In the genomic region with DNA sequence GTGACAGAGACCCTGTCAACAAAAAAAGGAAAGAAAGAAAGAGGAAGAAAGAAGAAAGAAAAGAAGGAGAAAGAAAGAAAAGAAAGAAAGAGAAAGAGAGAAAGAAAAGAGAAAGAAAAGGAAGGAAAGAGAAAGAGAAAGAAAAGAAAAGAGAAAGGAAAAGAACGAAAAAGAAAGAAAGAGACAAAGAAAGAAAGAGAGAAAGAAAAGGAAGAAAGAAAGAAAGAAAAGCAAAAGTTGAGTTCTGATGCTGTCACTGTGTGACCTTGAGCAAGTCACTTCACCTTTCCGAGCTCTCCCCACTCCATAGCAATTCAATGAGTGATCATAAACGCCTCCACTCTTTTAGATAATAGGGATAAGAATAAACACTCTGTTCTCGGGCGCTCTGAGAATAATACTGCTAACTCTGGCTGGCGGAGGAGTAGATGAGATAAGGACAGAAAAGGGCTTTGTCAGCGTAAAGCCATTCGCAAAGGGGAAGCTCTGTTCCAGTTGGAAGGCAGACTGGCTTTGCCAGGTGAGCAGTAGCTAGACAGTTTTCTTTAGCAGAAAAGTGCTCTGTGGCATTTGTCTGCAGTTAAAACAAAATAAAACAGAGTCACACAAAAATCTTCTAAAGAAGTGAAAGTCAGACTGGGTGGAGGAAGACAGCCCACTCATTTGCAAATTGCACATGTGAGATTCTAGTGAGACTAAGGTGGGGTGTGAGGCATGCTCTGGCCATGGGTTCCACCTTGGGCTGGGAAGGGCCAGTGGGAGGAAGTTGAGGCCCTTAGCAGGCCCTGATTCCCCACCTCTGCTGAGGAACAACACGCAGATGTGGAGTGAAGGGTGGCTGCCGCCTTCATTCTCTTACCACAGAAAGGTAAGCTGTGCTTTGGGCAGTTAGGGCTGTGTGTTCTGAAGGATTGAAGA, we compare ENCODE assay signal across 1 cellular context.
A peak's percentile ranks its signal among the peaks of the same experiment; 100 is the strongest.
TF ChIP-seq lines count a peak whose summit lies in the region.

No MANE protein-coding gene starts in this region.

TF ChIP-seq in HepG2, 621 proteins besides CTCF, POLR2A, EP300 and RAD21 (continued from another document):
- TF ChIP-seq, protein P1, sequence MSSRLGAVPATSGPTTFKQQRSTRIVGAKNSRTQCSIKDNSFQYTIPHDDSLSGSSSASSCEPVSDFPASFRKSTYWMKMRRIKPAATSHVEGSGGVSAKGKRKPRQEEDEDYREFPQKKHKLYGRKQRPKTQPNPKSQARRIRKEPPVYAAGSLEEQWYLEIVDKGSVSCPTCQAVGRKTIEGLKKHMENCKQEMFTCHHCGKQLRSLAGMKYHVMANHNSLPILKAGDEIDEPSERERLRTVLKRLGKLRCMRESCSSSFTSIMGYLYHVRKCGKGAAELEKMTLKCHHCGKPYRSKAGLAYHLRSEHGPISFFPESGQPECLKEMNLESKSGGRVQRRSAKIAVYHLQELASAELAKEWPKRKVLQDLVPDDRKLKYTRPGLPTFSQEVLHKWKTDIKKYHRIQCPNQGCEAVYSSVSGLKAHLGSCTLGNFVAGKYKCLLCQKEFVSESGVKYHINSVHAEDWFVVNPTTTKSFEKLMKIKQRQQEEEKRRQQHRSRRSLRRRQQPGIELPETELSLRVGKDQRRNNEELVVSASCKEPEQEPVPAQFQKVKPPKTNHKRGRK (CRISPR knock-in tag; IDR thresholded peaks at IDR 0.05), result peak; percentile 90; the same call in 1 of the 2 replicates
- TF ChIP-seq ZNF331 (CRISPR knock-in tag; IDR thresholded peaks at IDR 0.05) (0 out of 2 replicates have a peak, but pooled peaks have one; percentile 21), RBM22 (optimal IDR thresholded peaks at IDR 0.05; ENCODE audit: low read length) (no peak), HOXA3 (CRISPR knock-in tag; IDR thresholded peaks at IDR 0.05) (0 out of 2 replicates have a peak, but pooled peaks have one; percentile 20), MIER2 (CRISPR knock-in tag; IDR thresholded peaks at IDR 0.05) (0 out of 2 replicates have a peak, but pooled peaks have one; percentile 31), KAT8 (CRISPR knock-in tag; IDR thresholded peaks at IDR 0.05) (0 out of 2 replicates have a peak, but pooled peaks have one; percentile 5), SIN3B (IDR thresholded peaks at IDR 0.05; ENCODE audit: low read length) (no peak), PCBP2 (optimal IDR thresholded peaks at IDR 0.05; ENCODE audit: low read depth, low read length, poor library complexity, severe bottlenecking) (no peak), PAWR (CRISPR knock-in tag; IDR thresholded peaks at IDR 0.05; ENCODE audit: borderline replicate concordance) (no peak), ZNF510 (CRISPR knock-in tag; IDR thresholded peaks at IDR 0.05; ENCODE audit: low read depth) (0 out of 2 replicates have a peak, but pooled peaks have one; percentile 34), SOX13 (IDR thresholded peaks at IDR 0.05) (no peak), SOX13 (CRISPR knock-in tag; conservative IDR thresholded peaks at IDR 0.05 in 1 of 2, IDR thresholded peaks at IDR 0.05 in 1 of 2) (peak in 1 of 2 experiments; percentile 55; a peak in 1 of 4 replicates), GATAD2A (CRISPR knock-in tag; IDR thresholded peaks at IDR 0.05) (peak; percentile 38; the same call in 1 of the 2 replicates), SAP130 (CRISPR knock-in tag; IDR thresholded peaks at IDR 0.05; ENCODE audit: low read depth) (0 out of 2 replicates have a peak, but pooled peaks have one; percentile 34), ZNF891 (CRISPR knock-in tag; IDR thresholded peaks at IDR 0.05) (0 out of 2 replicates have a peak, but pooled peaks have one; percentile 29)
- TF ChIP-seq, protein P2, sequence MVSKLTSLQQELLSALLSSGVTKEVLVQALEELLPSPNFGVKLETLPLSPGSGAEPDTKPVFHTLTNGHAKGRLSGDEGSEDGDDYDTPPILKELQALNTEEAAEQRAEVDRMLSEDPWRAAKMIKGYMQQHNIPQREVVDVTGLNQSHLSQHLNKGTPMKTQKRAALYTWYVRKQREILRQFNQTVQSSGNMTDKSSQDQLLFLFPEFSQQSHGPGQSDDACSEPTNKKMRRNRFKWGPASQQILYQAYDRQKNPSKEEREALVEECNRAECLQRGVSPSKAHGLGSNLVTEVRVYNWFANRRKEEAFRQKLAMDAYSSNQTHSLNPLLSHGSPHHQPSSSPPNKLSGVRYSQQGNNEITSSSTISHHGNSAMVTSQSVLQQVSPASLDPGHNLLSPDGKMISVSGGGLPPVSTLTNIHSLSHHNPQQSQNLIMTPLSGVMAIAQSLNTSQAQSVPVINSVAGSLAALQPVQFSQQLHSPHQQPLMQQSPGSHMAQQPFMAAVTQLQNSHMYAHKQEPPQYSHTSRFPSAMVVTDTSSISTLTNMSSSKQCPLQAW (CRISPR knock-in tag; IDR thresholded peaks at IDR 0.05), result 0 out of 2 replicates have a peak, but pooled peaks have one; percentile 8
- TF ChIP-seq, protein P3, sequence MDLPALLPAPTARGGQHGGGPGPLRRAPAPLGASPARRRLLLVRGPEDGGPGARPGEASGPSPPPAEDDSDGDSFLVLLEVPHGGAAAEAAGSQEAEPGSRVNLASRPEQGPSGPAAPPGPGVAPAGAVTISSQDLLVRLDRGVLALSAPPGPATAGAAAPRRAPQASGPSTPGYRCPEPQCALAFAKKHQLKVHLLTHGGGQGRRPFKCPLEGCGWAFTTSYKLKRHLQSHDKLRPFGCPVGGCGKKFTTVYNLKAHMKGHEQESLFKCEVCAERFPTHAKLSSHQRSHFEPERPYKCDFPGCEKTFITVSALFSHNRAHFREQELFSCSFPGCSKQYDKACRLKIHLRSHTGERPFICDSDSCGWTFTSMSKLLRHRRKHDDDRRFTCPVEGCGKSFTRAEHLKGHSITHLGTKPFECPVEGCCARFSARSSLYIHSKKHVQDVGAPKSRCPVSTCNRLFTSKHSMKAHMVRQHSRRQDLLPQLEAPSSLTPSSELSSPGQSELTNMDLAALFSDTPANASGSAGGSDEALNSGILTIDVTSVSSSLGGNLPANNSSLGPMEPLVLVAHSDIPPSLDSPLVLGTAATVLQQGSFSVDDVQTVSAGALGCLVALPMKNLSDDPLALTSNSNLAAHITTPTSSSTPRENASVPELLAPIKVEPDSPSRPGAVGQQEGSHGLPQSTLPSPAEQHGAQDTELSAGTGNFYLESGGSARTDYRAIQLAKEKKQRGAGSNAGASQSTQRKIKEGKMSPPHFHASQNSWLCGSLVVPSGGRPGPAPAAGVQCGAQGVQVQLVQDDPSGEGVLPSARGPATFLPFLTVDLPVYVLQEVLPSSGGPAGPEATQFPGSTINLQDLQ (CRISPR knock-in tag; IDR thresholded peaks at IDR 0.05), result no peak
- TF ChIP-seq, protein P4, sequence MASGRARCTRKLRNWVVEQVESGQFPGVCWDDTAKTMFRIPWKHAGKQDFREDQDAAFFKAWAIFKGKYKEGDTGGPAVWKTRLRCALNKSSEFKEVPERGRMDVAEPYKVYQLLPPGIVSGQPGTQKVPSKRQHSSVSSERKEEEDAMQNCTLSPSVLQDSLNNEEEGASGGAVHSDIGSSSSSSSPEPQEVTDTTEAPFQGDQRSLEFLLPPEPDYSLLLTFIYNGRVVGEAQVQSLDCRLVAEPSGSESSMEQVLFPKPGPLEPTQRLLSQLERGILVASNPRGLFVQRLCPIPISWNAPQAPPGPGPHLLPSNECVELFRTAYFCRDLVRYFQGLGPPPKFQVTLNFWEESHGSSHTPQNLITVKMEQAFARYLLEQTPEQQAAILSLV (CRISPR knock-in tag; IDR thresholded peaks at IDR 0.05; ENCODE audit: borderline replicate concordance), result 0 out of 2 replicates have a peak, but pooled peaks have one; percentile 18
- TF ChIP-seq, protein P5, sequence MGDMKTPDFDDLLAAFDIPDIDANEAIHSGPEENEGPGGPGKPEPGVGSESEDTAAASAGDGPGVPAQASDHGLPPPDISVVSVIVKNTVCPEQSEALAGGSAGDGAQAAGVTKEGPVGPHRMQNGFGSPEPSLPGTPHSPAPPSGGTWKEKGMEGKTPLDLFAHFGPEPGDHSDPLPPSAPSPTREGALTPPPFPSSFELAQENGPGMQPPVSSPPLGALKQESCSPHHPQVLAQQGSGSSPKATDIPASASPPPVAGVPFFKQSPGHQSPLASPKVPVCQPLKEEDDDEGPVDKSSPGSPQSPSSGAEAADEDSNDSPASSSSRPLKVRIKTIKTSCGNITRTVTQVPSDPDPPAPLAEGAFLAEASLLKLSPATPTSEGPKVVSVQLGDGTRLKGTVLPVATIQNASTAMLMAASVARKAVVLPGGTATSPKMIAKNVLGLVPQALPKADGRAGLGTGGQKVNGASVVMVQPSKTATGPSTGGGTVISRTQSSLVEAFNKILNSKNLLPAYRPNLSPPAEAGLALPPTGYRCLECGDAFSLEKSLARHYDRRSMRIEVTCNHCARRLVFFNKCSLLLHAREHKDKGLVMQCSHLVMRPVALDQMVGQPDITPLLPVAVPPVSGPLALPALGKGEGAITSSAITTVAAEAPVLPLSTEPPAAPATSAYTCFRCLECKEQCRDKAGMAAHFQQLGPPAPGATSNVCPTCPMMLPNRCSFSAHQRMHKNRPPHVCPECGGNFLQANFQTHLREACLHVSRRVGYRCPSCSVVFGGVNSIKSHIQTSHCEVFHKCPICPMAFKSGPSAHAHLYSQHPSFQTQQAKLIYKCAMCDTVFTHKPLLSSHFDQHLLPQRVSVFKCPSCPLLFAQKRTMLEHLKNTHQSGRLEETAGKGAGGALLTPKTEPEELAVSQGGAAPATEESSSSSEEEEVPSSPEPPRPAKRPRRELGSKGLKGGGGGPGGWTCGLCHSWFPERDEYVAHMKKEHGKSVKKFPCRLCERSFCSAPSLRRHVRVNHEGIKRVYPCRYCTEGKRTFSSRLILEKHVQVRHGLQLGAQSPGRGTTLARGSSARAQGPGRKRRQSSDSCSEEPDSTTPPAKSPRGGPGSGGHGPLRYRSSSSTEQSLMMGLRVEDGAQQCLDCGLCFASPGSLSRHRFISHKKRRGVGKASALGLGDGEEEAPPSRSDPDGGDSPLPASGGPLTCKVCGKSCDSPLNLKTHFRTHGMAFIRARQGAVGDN (CRISPR knock-in tag; IDR thresholded peaks at IDR 0.05), result peak; percentile 52
- TF ChIP-seq, protein P6, sequence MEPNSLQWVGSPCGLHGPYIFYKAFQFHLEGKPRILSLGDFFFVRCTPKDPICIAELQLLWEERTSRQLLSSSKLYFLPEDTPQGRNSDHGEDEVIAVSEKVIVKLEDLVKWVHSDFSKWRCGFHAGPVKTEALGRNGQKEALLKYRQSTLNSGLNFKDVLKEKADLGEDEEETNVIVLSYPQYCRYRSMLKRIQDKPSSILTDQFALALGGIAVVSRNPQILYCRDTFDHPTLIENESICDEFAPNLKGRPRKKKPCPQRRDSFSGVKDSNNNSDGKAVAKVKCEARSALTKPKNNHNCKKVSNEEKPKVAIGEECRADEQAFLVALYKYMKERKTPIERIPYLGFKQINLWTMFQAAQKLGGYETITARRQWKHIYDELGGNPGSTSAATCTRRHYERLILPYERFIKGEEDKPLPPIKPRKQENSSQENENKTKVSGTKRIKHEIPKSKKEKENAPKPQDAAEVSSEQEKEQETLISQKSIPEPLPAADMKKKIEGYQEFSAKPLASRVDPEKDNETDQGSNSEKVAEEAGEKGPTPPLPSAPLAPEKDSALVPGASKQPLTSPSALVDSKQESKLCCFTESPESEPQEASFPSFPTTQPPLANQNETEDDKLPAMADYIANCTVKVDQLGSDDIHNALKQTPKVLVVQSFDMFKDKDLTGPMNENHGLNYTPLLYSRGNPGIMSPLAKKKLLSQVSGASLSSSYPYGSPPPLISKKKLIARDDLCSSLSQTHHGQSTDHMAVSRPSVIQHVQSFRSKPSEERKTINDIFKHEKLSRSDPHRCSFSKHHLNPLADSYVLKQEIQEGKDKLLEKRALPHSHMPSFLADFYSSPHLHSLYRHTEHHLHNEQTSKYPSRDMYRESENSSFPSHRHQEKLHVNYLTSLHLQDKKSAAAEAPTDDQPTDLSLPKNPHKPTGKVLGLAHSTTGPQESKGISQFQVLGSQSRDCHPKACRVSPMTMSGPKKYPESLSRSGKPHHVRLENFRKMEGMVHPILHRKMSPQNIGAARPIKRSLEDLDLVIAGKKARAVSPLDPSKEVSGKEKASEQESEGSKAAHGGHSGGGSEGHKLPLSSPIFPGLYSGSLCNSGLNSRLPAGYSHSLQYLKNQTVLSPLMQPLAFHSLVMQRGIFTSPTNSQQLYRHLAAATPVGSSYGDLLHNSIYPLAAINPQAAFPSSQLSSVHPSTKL (CRISPR knock-in tag; IDR thresholded peaks at IDR 0.05), result 0 out of 2 replicates have a peak, but pooled peaks have one; percentile 26
- TF ChIP-seq, protein P7, sequence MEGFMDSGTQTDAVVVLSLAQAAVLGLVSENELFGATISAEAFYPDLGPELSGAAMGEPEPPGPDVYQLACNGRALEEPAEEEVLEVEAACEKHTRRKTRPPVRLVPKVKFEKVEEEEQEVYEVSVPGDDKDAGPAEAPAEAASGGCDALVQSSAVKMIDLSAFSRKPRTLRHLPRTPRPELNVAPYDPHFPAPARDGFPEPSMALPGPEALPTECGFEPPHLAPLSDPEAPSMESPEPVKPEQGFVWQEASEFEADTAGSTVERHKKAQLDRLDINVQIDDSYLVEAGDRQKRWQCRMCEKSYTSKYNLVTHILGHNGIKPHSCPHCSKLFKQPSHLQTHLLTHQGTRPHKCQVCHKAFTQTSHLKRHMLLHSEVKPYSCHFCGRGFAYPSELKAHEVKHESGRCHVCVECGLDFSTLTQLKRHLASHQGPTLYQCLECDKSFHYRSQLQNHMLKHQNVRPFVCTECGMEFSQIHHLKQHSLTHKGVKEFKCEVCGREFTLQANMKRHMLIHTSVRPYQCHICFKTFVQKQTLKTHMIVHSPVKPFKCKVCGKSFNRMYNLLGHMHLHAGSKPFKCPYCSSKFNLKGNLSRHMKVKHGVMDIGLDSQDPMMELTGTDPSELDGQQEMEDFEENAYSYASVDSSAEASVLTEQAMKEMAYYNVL (CRISPR knock-in tag; IDR thresholded peaks at IDR 0.05; ENCODE audit: borderline replicate concordance), result peak; percentile 48; the same call in 1 of the 2 replicates
- TF ChIP-seq, protein P8, sequence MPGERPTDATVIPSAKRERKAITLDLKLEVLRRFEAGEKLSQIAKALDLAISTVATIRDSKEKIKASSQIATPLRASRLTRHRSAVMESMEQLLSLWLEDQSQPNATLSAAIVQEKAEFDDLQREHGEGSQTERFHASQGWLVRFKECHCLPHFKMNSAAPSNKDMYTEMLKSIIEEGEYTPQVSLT (CRISPR knock-in tag; IDR thresholded peaks at IDR 0.05; ENCODE audit: borderline replicate concordance, low read depth), result peak; percentile 48; the same call in 1 of the 2 replicates
- TF ChIP-seq, protein P9, sequence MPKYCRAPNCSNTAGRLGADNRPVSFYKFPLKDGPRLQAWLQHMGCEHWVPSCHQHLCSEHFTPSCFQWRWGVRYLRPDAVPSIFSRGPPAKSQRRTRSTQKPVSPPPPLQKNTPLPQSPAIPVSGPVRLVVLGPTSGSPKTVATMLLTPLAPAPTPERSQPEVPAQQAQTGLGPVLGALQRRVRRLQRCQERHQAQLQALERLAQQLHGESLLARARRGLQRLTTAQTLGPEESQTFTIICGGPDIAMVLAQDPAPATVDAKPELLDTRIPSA (CRISPR knock-in tag; IDR thresholded peaks at IDR 0.05; ENCODE audit: borderline replicate concordance), result no peak
